1 cellular context compared by ENCODE assay signal in genomic region chr19:58500242-58500641, GRCh38.
TF ChIP-seq lines count a peak whose summit lies in the region.

No MANE protein-coding gene starts in this region.

TF ChIP-seq in HepG2, 621 proteins besides CTCF, POLR2A, EP300 and RAD21:
- TF ChIP-seq BRCA1 (CRISPR knock-in tag; IDR thresholded peaks at IDR 0.05), result no peak
- TF ChIP-seq SOX5 (CRISPR knock-in tag; IDR thresholded peaks at IDR 0.05; ENCODE audit: borderline replicate concordance), result no peak
- no peak for TF ChIP-seq SALL2 (CRISPR knock-in tag; IDR thresholded peaks at IDR 0.05)
- TF ChIP-seq CEBPB (IDR thresholded peaks at IDR 0.05; ENCODE audit: borderline replicate concordance, low read depth, low read length), result no peak
- no peak for TF ChIP-seq CC2D1A (CRISPR knock-in tag; IDR thresholded peaks at IDR 0.05)
- TF ChIP-seq SIX4 (CRISPR knock-in tag; IDR thresholded peaks at IDR 0.05), result no peak
- TF ChIP-seq ZNF556 (CRISPR knock-in tag; IDR thresholded peaks at IDR 0.05; ENCODE audit: borderline replicate concordance), result no peak
- TF ChIP-seq SPEN (CRISPR knock-in tag; IDR thresholded peaks at IDR 0.05; ENCODE audit: low read depth), result 0 out of 2 replicates have a peak, but pooled peaks have one; percentile 35
- no peak for TF ChIP-seq FOXO4 (CRISPR knock-in tag; conservative IDR thresholded peaks at IDR 0.05)
- TF ChIP-seq AGO2 (optimal IDR thresholded peaks at IDR 0.05; ENCODE audit: low read depth, low read length), result peak; percentile 55
- TF ChIP-seq ZNF280B (CRISPR knock-in tag; IDR thresholded peaks at IDR 0.05; ENCODE audit: borderline replicate concordance), result peak; percentile 60; the same call in 1 of the 2 replicates
- TF ChIP-seq ZNF629 (CRISPR knock-in tag; conservative IDR thresholded peaks at IDR 0.05), result no peak
- TF ChIP-seq ZBTB38 (CRISPR knock-in tag; IDR thresholded peaks at IDR 0.05), result peak; percentile 59
- TF ChIP-seq TBL1XR1 (IDR thresholded peaks at IDR 0.05; ENCODE audit: borderline replicate concordance, low read length, partially characterized antibody), result no peak
- TF ChIP-seq SP2 (CRISPR knock-in tag; IDR thresholded peaks at IDR 0.05), result no peak
- no peak for TF ChIP-seq KLF9 (CRISPR knock-in tag; IDR thresholded peaks at IDR 0.05; ENCODE audit: low read depth)
- TF ChIP-seq SKIL (CRISPR knock-in tag; IDR thresholded peaks at IDR 0.05; ENCODE audit: borderline replicate concordance), result no peak
- no peak for TF ChIP-seq SATB2 (CRISPR knock-in tag; IDR thresholded peaks at IDR 0.05)
